In the genomic region with DNA sequence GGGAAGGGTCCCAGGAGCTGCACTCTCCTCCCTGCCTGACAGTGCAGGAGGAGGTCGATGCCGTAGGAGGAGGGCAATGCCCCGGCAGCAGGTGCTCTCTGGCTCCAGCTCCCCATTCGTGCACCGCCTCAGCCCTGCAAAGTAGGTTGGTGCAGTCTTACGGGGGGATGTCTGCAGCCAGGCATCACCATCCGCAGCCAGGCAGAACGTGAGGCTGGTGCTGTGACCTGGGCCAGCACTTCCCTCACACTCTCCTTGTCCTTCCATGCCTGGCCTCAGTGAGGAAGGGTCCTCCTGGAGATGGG, we compare ENCODE assay signal across 15 cellular contexts.
DNase-seq lines count a peak whose midpoint lies in the region; ATAC-seq lines count a peak whose summit lies in the region.
"Had no signal": no experiment of that assay in that cellular context is flagged by ENCODE, and none has a peak within 500 bp of the region (broad histone marks: within the 10 kb centered on the region; RNA-seq: fewer than 3 reads in every experiment).

No MANE protein-coding gene starts in this region.

- peak overlapping the region; percentile 26 for H3K4me3 ChIP-seq in effector memory CD4-positive, alpha-beta T cell (ENCODE audit: insufficient read depth, low read depth, low read length, poor library complexity, severe bottlenecking)
- H3K4me3 ChIP-seq: GM23248 had no signal

- peak; percentile 53 for ATAC-seq in stimulated activated memory B cell treated with anti-CD40 and anti-IgM and Interleukin-4, amounts not matched to agents 10 μg/mL and 1 μg/mL and 100 μg/mL, for 72 hours
- ATAC-seq: HepG2, PC-3 had no signal

- H3K27ac Mint-ChIP-seq in activated naive CD8-positive, alpha-beta T cell = peak overlapping the region; percentile 61
- H3K27ac Mint-ChIP-seq in activated naive CD8-positive, alpha-beta T cell treated with anti-CD3 and anti-CD28 coated beads for 36 hours = no peak overlapping the region
- H3K27ac Mint-ChIP-seq in IgD-negative memory B cell = peak overlapping the region in 2 of 3 donors; percentile 77 to 86
- H3K27ac Mint-ChIP-seq in stimulated activated memory B cell treated with anti-CD40 and anti-IgM and Interleukin-4, amounts not matched to agents 10 μg/mL and 1 μg/mL and 100 μg/mL, for 72 hours = peak overlapping the region; percentile 40

- peak overlapping the region; percentile 76 for H3K4me3 Mint-ChIP-seq in activated naive CD8-positive, alpha-beta T cell
- no peak overlapping the region for H3K4me3 Mint-ChIP-seq in activated naive CD8-positive, alpha-beta T cell treated with anti-CD3 and anti-CD28 coated beads for 36 hours
- H3K4me3 Mint-ChIP-seq in IgD-negative memory B cell = peak overlapping the region in 3 of 4 donors; percentile 75 to 96 (median 90)
- peak overlapping the region; percentile 50 for H3K4me3 Mint-ChIP-seq in stimulated activated memory B cell treated with anti-CD40 and anti-IgM and Interleukin-4, amounts not matched to agents 10 μg/mL and 1 μg/mL and 100 μg/mL, for 72 hours

- H3K9me3 ChIP-seq in effector memory CD4-positive, alpha-beta T cell (ENCODE audit: control insufficient read depth, low read length) = no peaks in the 10 kb centered on the region

- peaks cover 6% of the 10 kb centered on the region for H3K9me3 Mint-ChIP-seq in activated naive CD8-positive, alpha-beta T cell (ENCODE audit: low read depth)
- peaks cover 9% of the 10 kb centered on the region for H3K9me3 Mint-ChIP-seq in activated naive CD8-positive, alpha-beta T cell treated with anti-CD3 and anti-CD28 coated beads for 36 hours
- peaks cover 0 to 15% (median 10%) of the 10 kb centered on the region in 3 donors for H3K9me3 Mint-ChIP-seq in IgD-negative memory B cell
- H3K9me3 Mint-ChIP-seq in stimulated activated memory B cell treated with anti-CD40 and anti-IgM and Interleukin-4, amounts not matched to agents 10 μg/mL and 1 μg/mL and 100 μg/mL, for 72 hours = peaks cover 10% of the 10 kb centered on the region

- H3K4me1 ChIP-seq in effector memory CD4-positive, alpha-beta T cell (ENCODE audit: control insufficient read depth, insufficient read depth, low read length, poor library complexity, severe bottlenecking) = peaks cover 71% of the 10 kb centered on the region

- no peaks in the 10 kb centered on the region for H3K27me3 ChIP-seq in effector memory CD4-positive, alpha-beta T cell (replicated peaks; ENCODE audit: control insufficient read depth, insufficient read depth, low read length, poor library complexity, severe bottlenecking)

- no peaks in the 10 kb centered on the region for H3K27me3 Mint-ChIP-seq in activated naive CD8-positive, alpha-beta T cell
- H3K27me3 Mint-ChIP-seq in activated naive CD8-positive, alpha-beta T cell treated with anti-CD3 and anti-CD28 coated beads for 36 hours = no peaks in the 10 kb centered on the region
- H3K27me3 Mint-ChIP-seq in IgD-negative memory B cell = peaks cover 4% of the 10 kb centered on the region
- no peaks in the 10 kb centered on the region for H3K27me3 Mint-ChIP-seq in stimulated activated memory B cell treated with anti-CD40 and anti-IgM and Interleukin-4, amounts not matched to agents 10 μg/mL and 1 μg/mL and 100 μg/mL, for 72 hours

- peaks cover 67% of the 10 kb centered on the region for H3K4me1 Mint-ChIP-seq in activated naive CD8-positive, alpha-beta T cell (ENCODE audit: low read depth)
- peaks cover 54% of the 10 kb centered on the region for H3K4me1 Mint-ChIP-seq in activated naive CD8-positive, alpha-beta T cell treated with anti-CD3 and anti-CD28 coated beads for 36 hours
- peaks cover 30 to 39% (median 30%) of the 10 kb centered on the region in 3 donors for H3K4me1 Mint-ChIP-seq in IgD-negative memory B cell
- peaks cover 62% of the 10 kb centered on the region for H3K4me1 Mint-ChIP-seq in stimulated activated memory B cell treated with anti-CD40 and anti-IgM and Interleukin-4, amounts not matched to agents 10 μg/mL and 1 μg/mL and 100 μg/mL, for 72 hours

- H3K36me3 ChIP-seq in effector memory CD4-positive, alpha-beta T cell (ENCODE audit: control insufficient read depth, insufficient read depth, low read length) = no peaks in the 10 kb centered on the region

- DNase-seq in activated naive CD8-positive, alpha-beta T cell treated with anti-CD3 and anti-CD28 coated beads for 36 hours = no peak
- DNase-seq in effector memory CD4-positive, alpha-beta T cell = no peak
- no peak for DNase-seq in stimulated activated CD4-positive, alpha-beta T cell treated with anti-CD3 and anti-CD28 coated beads, Interleukin-4, amount 100 ng/mL, for 1 hour
- no peak for DNase-seq in NCI-H2107 treated with DMSO at 0.1 percent for 48 hours (lab: John Stamatoyannopoulos, UW; ENCODE audit: unreplicated experiment)
- no peak for DNase-seq in globus pallidus (ENCODE audit: low spot score)
- DNase-seq: caudate nucleus, GM23248, NCI-H1092, PC-3, SW 1271, trophoblast cell had no signal

- H3K27ac ChIP-seq in effector memory CD4-positive, alpha-beta T cell (ENCODE audit: insufficient read depth, low read length, poor library complexity, severe bottlenecking) = no peak overlapping the region
- H3K27ac ChIP-seq: GM23248 had no signal

- H3K36me3 Mint-ChIP-seq in activated naive CD8-positive, alpha-beta T cell = peaks cover 5% of the 10 kb centered on the region
- H3K36me3 Mint-ChIP-seq in activated naive CD8-positive, alpha-beta T cell treated with anti-CD3 and anti-CD28 coated beads for 36 hours = peaks cover 6% of the 10 kb centered on the region
- peaks cover 4% of the 10 kb centered on the region for H3K36me3 Mint-ChIP-seq in IgD-negative memory B cell
- H3K36me3 Mint-ChIP-seq in stimulated activated memory B cell treated with anti-CD40 and anti-IgM and Interleukin-4, amounts not matched to agents 10 μg/mL and 1 μg/mL and 100 μg/mL, for 72 hours = peaks cover 12% of the 10 kb centered on the region
